Comparison of ENCODE assay signal across 8 cellular contexts in the genomic region with DNA sequence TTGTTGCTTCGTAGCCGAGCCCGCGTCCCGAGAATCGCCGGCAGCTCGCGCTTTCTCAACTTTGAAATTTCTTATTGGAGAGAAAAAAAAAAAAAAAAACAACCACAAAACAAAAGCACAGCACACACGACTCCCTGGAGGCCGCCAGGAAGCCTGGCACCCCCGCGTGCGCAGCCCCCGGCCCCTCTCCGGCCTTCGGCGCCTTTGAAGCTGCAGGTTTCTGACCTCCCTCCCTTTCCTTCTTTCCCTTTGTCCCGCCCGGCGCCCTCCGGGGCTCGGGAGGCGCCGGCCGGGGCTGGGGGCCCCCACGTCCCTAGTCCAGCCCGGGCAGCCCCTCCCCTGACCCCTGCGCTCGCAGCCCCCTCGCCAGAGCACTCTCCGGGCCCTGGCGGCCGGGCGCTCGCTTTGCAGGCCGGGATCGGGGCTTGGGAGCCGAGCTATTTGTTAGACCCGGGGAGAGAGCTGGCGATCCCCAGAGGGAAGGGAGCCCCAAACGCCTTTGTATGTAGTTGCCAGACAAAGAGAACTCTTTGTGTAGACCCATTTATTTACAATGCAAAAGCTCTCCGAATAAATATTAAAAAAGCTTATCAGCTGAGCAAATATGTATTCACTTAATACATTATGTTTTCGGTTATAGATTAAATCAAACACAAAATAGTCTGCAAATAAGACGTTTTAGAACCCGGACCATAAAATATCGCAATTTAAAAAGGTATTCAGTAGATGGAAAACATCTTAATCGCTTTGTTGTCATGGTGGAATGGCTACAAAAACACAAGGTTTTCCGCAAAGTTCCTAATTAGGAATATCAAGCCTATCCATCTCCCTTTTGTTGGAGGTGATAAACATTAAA. TPM values are rescaled to one million over a fixed set of nuclear protein-coding genes. Genes with fewer than 3 reads are reported as not detected.
A peak's percentile ranks its signal among the peaks of the same experiment; 100 is the strongest.
DNase-seq lines count a peak whose midpoint lies in the region; ATAC-seq and TF ChIP-seq lines count a peak whose summit lies in the region.

No MANE protein-coding gene starts in this region.

- H3K36me3 ChIP-seq in A673 (ENCODE audit: insufficient read depth, low read length, poor library complexity, severe bottlenecking): peaks cover 4% of the 10 kb centered on the region
- no peaks in the 10 kb centered on the region for H3K36me3 ChIP-seq in NT2/D1 (ENCODE audit: insufficient read depth, insufficient read length, low read length)
- H3K36me3 ChIP-seq in urinary bladder (ENCODE audit: insufficient read depth): no peaks in the 10 kb centered on the region

- H3K27ac Mint-ChIP-seq in memory B cell: no peak overlapping the region

- 2% methylated on average over 49 of the region's 49 CpGs for WGBS in urinary bladder

- peak overlapping the region; percentile 11 for H3K4me3 Mint-ChIP-seq in memory B cell

- peak; percentile 30; the same call in 1 of the 2 replicates for TF ChIP-seq CTCF in A673 (conservative IDR thresholded peaks at IDR 0.05; ENCODE audit: low read depth, low read length)
- no peak for TF ChIP-seq CTCF in coronary artery (IDR thresholded peaks at IDR 0.05)

- no peaks in the 10 kb centered on the region for H3K27me3 ChIP-seq in A673 (replicated peaks; ENCODE audit: insufficient read depth, low read depth, low read length, poor library complexity)
- H3K27me3 ChIP-seq in NT2/D1 (ENCODE audit: insufficient read depth, insufficient read length): peaks cover 50% of the 10 kb centered on the region

- POLR2A ChIA-PET in A673 (lab: Charles Lee; ENCODE audit: low non-redundant PET): interaction anchor here (0.6 kb wide), 1 partner anchor 46 kb away, joined by 6 read pairs; no protein-coding TSS in a partner anchor

- peak; percentile 86 for DNase-seq in A673 (ENCODE audit: low spot score)
- DNase-seq in G401 (ENCODE audit: low spot score): peak; percentile 58
- no peak for DNase-seq in NT2/D1 (ENCODE audit: low read depth, low spot score)
- DNase-seq in coronary artery (ENCODE audit: low spot score): no peak
- DNase-seq in memory B cell (ENCODE audit: low spot score in 2 of 2): no peak
- DNase-seq in inferior parietal cortex (ENCODE audit: extremely low spot score): no peak

- in situ Hi-C loops in G401 (cut with HindIII; ENCODE audit: low sequenced_read_pairs): no loop called here

- H3K9me3 ChIP-seq in A673 (ENCODE audit: low read depth, low read length, poor library complexity, severe bottlenecking): no peaks in the 10 kb centered on the region
- no peaks in the 10 kb centered on the region for H3K9me3 ChIP-seq in NT2/D1 (ENCODE audit: insufficient read depth, low read length)

- no peak for ATAC-seq in memory B cell (ENCODE audit: low read depth)
- no peak for ATAC-seq in GM18873 (IDR thresholded peaks at IDR 0.05; ENCODE audit: low FRiP score, unreplicated experiment)

- H3K4me3 ChIP-seq in A673 (ENCODE audit: low read depth, low read length, poor library complexity, severe bottlenecking) (peak overlapping the region; percentile 96), NT2/D1 (ENCODE audit: insufficient read length, low read depth) (peak overlapping the region; percentile 71), coronary artery (peak overlapping the region; percentile 97), urinary bladder (ENCODE audit: low read depth, low read length) (peak overlapping the region; percentile 88)

- BruUV-seq in A673 (replicated peaks; lab: Mats Ljungman, UMichigan): TSS peak; percentile 24

- H3K4me1 ChIP-seq in A673 (ENCODE audit: insufficient read depth, low read length, poor library complexity, severe bottlenecking) (peaks cover 28% of the 10 kb centered on the region), NT2/D1 (ENCODE audit: insufficient read depth, insufficient read length) (peaks cover 20% of the 10 kb centered on the region), urinary bladder (ENCODE audit: insufficient read depth) (no peaks in the 10 kb centered on the region)

- H3K36me3 Mint-ChIP-seq in memory B cell: peaks cover 2% of the 10 kb centered on the region

- intact Hi-C loops in A673 (cut with micrococcal nuclease; ENCODE audit: unreplicated experiment): loop anchor here (10.0 kb wide), 1 partner anchor 103 kb away; a partner anchor contains a TSS

- H3K27ac ChIP-seq in A673 (ENCODE audit: low read depth, low read length, poor library complexity, severe bottlenecking) (peak overlapping the region; percentile 100), coronary artery (peak overlapping the region; percentile 97 to 99), urinary bladder (ENCODE audit: low read depth) (peak overlapping the region; percentile 95)

- H3K27me3 Mint-ChIP-seq in memory B cell: peaks cover 17% of the 10 kb centered on the region

- CTCF ChIA-PET in A673 (lab: Charles Lee): interaction anchor here (0.7 to 1.3 kb wide), 2 partner anchors 9 to 22 kb away, joined by 4 to 5 read pairs; no protein-coding TSS in a partner anchor

- peak overlapping the region; percentile 82 for H3K9ac ChIP-seq in NT2/D1 (ENCODE audit: insufficient read length, low read depth)

- H3K9me3 Mint-ChIP-seq in memory B cell: no peaks in the 10 kb centered on the region

- peaks cover 8% of the 10 kb centered on the region for H3K4me1 Mint-ChIP-seq in memory B cell

RNA-seq across cellular contexts. Expression of a gene that starts 2.3 kb away (rescaled TPM):
- 74.2 and 80.6 TPM in 2 replicates for total RNA-seq in A673 (2021)
- 5.3 and 9.6 TPM in 2 replicates for total RNA-seq in G401 (2014; rRNA removed; shearing (Covaris generic))
- total RNA-seq in urinary bladder: 10.1 TPM
- 15.9 TPM for polyA plus RNA-seq in urinary bladder

Comparison
In these comparisons a context has a peak if more than half of its experiments do, and no peak if none do; other contexts are left out.
1. DNase-seq: peak in A673 (single experiment) and G401 (single experiment); none in NT2/D1 (single experiment), coronary artery (single experiment), memory B cell (0 of 2) and inferior parietal cortex (single experiment).
2. Peak in every context shown above with its lines, with median percentiles within 50 percentile points of each other: H3K27ac ChIP-seq and H3K4me3 ChIP-seq.